8 cellular contexts compared by ENCODE assay signal in the genomic region with DNA sequence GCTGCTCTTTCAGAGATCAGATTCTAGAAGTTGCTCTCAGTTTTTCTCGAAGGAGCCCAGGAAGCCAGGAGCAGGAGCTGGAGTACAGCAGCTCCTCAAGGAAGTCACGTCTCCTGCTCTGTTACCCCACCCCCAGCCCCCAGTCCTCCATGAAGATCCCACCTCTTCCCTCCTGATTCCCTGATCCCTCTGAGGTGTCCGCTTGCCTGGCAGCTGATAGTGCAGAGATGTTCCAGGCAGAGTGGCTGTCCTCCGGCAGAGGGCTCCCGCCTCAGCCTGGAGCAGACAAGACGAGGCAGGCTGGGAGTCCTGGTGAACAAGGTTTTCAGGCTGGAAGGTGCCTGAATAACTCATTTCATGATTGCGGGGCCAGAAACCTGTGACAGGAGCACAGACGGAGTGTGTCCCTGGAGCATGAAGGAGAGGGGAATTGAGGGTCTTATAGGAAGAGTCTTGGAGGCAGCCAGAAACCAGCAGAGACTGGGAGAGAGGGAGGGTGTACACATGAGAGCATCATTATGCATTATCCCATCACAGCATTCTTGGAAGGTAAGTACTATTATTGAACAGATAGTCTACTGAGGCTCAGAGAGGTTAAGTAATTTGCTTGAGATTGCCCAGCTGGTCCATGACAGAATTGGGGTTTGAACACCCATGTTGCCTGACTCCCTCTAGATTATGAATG. TPM values are rescaled to one million over a fixed set of nuclear protein-coding genes. Genes with fewer than 3 reads are reported as not detected.
DNase-seq lines count a peak whose midpoint lies in the region; ATAC-seq, FAIRE-seq and TF ChIP-seq lines count a peak whose summit lies in the region.

No MANE protein-coding gene starts in this region.

- in situ Hi-C loops in G401 (cut with HindIII; ENCODE audit: low sequenced_read_pairs) = no loop called here

- no peaks in the 10 kb centered on the region for H3K36me3 Mint-ChIP-seq in activated CD8-positive, alpha-beta T cell treated with anti-CD3 and anti-CD28 coated beads for 36 hours (ENCODE audit: low read depth)

- H3K9me3 ChIP-seq in MM.1S (replicated peaks; ENCODE audit: insufficient read depth, low read length) = no peaks in the 10 kb centered on the region

- FAIRE-seq in urothelium cell line (lab: Jason Lieb, UNC) = peak; percentile 40

- no peaks in the 10 kb centered on the region for H3K79me2 ChIP-seq in MM.1S (ENCODE audit: low read length)

- DNase-seq in G401 (ENCODE audit: low spot score) (peak; percentile 48), MM.1S (no peak), fibroblast of the aortic adventitia (ENCODE audit: low read depth) (peak; percentile 86), myocyte (ENCODE audit: low read depth) (peak; percentile 79), urothelium cell line (ENCODE audit: low spot score) (peak; percentile 85)
- DNase-seq in activated CD8-positive, alpha-beta T cell treated with anti-CD3 and anti-CD28 coated beads for 36 hours = peak; percentile 42

- peaks cover 8% of the 10 kb centered on the region for H3K4me1 Mint-ChIP-seq in activated CD8-positive, alpha-beta T cell treated with anti-CD3 and anti-CD28 coated beads for 36 hours (ENCODE audit: low read depth)

- intact Hi-C loops in activated CD8-positive, alpha-beta T cell treated with anti-CD3 and anti-CD28 coated beads for 36 hours (cut with micrococcal nuclease) = no loop called here

- no peak overlapping the region for H3K4me2 ChIP-seq in MM.1S (ENCODE audit: low read depth, low read length)

- peak; percentile 49 for ATAC-seq in activated CD8-positive, alpha-beta T cell treated with anti-CD3 and anti-CD28 coated beads for 36 hours
- ATAC-seq in GM19035 (IDR thresholded peaks at IDR 0.05; ENCODE audit: unreplicated experiment) (no peak), GM19455 (IDR thresholded peaks at IDR 0.05; ENCODE audit: unreplicated experiment) (no peak)

- no peak overlapping the region for H2AFZ ChIP-seq in MM.1S (ENCODE audit: low read length)

- TF ChIP-seq CTCF in MM.1S (IDR thresholded peaks at IDR 0.05; ENCODE audit: low read length) (peak; percentile 23), fibroblast of the aortic adventitia (IDR thresholded peaks at IDR 0.05; ENCODE audit: insufficient read depth, low read length) (peak; percentile 96)
- TF ChIP-seq CTCF in activated CD8-positive, alpha-beta T cell treated with anti-CD3 and anti-CD28 coated beads for 36 hours (IDR thresholded peaks at IDR 0.05) = no peak

- no peak overlapping the region for H3K4me3 Mint-ChIP-seq in activated CD8-positive, alpha-beta T cell treated with anti-CD3 and anti-CD28 coated beads for 36 hours

- no peaks in the 10 kb centered on the region for H3K9me3 Mint-ChIP-seq in activated CD8-positive, alpha-beta T cell treated with anti-CD3 and anti-CD28 coated beads for 36 hours

- POLR2A ChIA-PET in activated CD8-positive, alpha-beta T cell treated with anti-CD3 and anti-CD28 coated beads for 36 hours (lab: Charles Lee) = interaction anchor here (0.5 kb wide), 1 partner anchor 131 kb away, joined by 3 read pairs; no protein-coding TSS in a partner anchor

- H3K4me1 ChIP-seq in MM.1S (ENCODE audit: low read length) = no peaks in the 10 kb centered on the region

- no peaks in the 10 kb centered on the region for H3F3A ChIP-seq in MM.1S (ENCODE audit: insufficient read depth, low read length)

- no peak overlapping the region for H3K9ac ChIP-seq in MM.1S (ENCODE audit: low read length)

- CTCF ChIA-PET in activated CD8-positive, alpha-beta T cell treated with anti-CD3 and anti-CD28 coated beads for 36 hours (lab: Charles Lee) = interaction anchor here (0.8 to 1.8 kb wide), 4 partner anchors 95 to 499 kb away, joined by 3 to 8 read pairs (median 4); no protein-coding TSS in a partner anchor

- H3K27me3 ChIP-seq in MM.1S (replicated peaks; ENCODE audit: insufficient read depth, low read length) = no peaks in the 10 kb centered on the region; the same call in none of the 2 replicates

- H3K27ac ChIP-seq in MM.1S (ENCODE audit: low read length) = no peak overlapping the region

- no peaks in the 10 kb centered on the region for H4K20me1 ChIP-seq in MM.1S (ENCODE audit: insufficient read depth, low read length)

- H3K4me3 ChIP-seq in MM.1S (ENCODE audit: low read length) (no peak overlapping the region), fibroblast of the aortic adventitia (ENCODE audit: low read depth, low read length) (peak overlapping the region; percentile 89)

- H3K36me3 ChIP-seq in MM.1S (replicated peaks; ENCODE audit: insufficient read depth, low read length) = no peaks in the 10 kb centered on the region

- peaks cover 56% of the 10 kb centered on the region for H3K27me3 Mint-ChIP-seq in activated CD8-positive, alpha-beta T cell treated with anti-CD3 and anti-CD28 coated beads for 36 hours

- no peaks in the 10 kb centered on the region for H3K9me2 ChIP-seq in MM.1S (replicated peaks; ENCODE audit: insufficient read depth, low read length)

- H3K27ac Mint-ChIP-seq in activated CD8-positive, alpha-beta T cell treated with anti-CD3 and anti-CD28 coated beads for 36 hours = no peak overlapping the region

RNA-seq across cellular contexts. Expression of gene HRH1, which starts 1.2 kb away (rescaled TPM):
- not detected in 2 replicates for total RNA-seq in G401 (2014; rRNA removed; shearing (Covaris generic))
- total RNA-seq in activated CD8-positive, alpha-beta T cell treated with anti-CD3 and anti-CD28 coated beads for 36 hours = under 1 TPM; 0.34 to 0.59 TPM
- 7.4 and 20.6 TPM in 2 replicates for total RNA-seq in fibroblast of the aortic adventitia (ENCODE audit: low replicate concordance)
- total RNA-seq in myocyte = 2.7 and 3.6 TPM in 2 replicates
- 1.2 TPM for polyA plus RNA-seq in myocyte (2012)
